ENCODE assay signal across 1 cellular context in the genomic region with DNA sequence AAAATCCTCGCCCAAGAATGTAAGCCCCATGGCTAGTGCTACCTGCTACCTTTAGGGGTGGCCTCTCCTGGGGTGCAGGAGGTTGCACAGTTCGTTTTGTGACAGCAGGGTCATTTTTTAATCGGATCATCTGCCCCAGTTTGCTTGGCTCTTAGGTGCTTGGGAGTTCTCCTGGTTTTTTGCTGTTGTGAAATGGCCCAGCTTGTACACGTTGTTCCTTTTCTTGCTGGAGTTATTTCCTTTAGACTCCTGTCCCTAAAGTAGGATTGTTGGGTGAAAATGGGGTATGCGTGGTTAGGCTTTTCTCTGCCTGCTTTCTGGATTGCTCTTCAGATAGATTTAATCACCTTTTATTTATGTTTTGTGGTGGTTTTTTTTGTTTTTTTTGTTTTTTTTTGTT.
TF ChIP-seq lines count a peak whose summit lies in the region.

No MANE protein-coding gene starts in this region.

TF ChIP-seq in GM23338, 12 proteins besides CTCF, POLR2A, EP300 and RAD21 (continued from another document):
- TF ChIP-seq, protein P1, sequence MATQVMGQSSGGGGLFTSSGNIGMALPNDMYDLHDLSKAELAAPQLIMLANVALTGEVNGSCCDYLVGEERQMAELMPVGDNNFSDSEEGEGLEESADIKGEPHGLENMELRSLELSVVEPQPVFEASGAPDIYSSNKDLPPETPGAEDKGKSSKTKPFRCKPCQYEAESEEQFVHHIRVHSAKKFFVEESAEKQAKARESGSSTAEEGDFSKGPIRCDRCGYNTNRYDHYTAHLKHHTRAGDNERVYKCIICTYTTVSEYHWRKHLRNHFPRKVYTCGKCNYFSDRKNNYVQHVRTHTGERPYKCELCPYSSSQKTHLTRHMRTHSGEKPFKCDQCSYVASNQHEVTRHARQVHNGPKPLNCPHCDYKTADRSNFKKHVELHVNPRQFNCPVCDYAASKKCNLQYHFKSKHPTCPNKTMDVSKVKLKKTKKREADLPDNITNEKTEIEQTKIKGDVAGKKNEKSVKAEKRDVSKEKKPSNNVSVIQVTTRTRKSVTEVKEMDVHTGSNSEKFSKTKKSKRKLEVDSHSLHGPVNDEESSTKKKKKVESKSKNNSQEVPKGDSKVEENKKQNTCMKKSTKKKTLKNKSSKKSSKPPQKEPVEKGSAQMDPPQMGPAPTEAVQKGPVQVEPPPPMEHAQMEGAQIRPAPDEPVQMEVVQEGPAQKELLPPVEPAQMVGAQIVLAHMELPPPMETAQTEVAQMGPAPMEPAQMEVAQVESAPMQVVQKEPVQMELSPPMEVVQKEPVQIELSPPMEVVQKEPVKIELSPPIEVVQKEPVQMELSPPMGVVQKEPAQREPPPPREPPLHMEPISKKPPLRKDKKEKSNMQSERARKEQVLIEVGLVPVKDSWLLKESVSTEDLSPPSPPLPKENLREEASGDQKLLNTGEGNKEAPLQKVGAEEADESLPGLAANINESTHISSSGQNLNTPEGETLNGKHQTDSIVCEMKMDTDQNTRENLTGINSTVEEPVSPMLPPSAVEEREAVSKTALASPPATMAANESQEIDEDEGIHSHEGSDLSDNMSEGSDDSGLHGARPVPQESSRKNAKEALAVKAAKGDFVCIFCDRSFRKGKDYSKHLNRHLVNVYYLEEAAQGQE (IDR thresholded peaks at IDR 0.05; ENCODE audit: unreplicated experiment) = no peak
- TF ChIP-seq POLR2AphosphoS5 (IDR thresholded peaks at IDR 0.05; ENCODE audit: low read depth) = no peak
- TF ChIP-seq ZNF114 (CRISPR knock-in tag; IDR thresholded peaks at IDR 0.05) = no peak
- TF ChIP-seq ZNF331 (CRISPR knock-in tag; IDR thresholded peaks at IDR 0.05; ENCODE audit: low read depth) = no peak
